ENCODE assay signal across 9 cellular contexts in the genomic region with DNA sequence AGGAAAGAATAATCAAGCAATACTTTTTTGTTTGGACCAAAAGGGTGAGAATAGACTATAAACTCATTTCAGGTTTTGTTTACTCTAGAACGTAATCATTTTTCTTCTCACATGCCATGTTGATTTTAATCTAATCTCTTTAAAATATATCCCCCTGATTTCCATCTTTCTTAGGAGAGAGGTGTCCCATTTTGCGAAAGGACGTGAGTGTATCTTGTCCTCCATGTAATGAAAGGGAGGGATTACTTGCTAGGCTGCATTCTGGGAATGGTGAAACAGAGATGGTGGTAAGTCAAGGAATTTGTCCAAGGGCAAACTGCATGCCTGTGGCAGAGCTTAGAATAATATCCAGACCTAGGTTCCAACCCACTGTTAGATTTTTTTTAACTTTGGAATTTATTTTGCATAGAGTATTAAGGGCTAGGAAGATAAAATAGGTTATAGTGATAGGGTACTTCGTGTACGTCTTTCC. TPM values are rescaled to one million over a fixed set of nuclear protein-coding genes. Genes with fewer than 3 reads are reported as not detected.
A peak's percentile ranks its signal among the peaks of the same experiment; 100 is the strongest.
DNase-seq lines count a peak whose midpoint lies in the region; ATAC-seq and TF ChIP-seq lines count a peak whose summit lies in the region.
"Had no signal": no experiment of that assay in that cellular context is flagged by ENCODE, and none has a peak within 500 bp of the region (broad histone marks: within the 10 kb centered on the region; RNA-seq: fewer than 3 reads in every experiment).

No MANE protein-coding gene starts in this region.

- intact Hi-C loops in sigmoid colon (cut with DNase I) (loop anchor here (5.0 kb wide), 2 partner anchors 236 to 306 kb away; no protein-coding TSS in a partner anchor), left colon (cut with DNase I, micrococcal nuclease) (no loop called here)

- no peak for TF ChIP-seq POLR2A in sigmoid colon (IDR thresholded peaks at IDR 0.05)

- H3K27ac ChIP-seq in SJSA1 (peak overlapping the region; percentile 93), sigmoid colon (peak overlapping the region; percentile 98 to 100 (median 100))

- TF ChIP-seq CTCF in sigmoid colon (IDR thresholded peaks at IDR 0.05) = no peak

- ATAC-seq in HG02852 (IDR thresholded peaks at IDR 0.05; ENCODE audit: unreplicated experiment) (no peak), left colon (no peak), GM19463 (IDR thresholded peaks at IDR 0.05; ENCODE audit: unreplicated experiment) (no peak), HG03139 (IDR thresholded peaks at IDR 0.05; ENCODE audit: unreplicated experiment) (no peak)

- 72 to 84% methylated on average over 5 of the region's 5 CpGs for WGBS in sigmoid colon, 2 donors

- peaks cover 27% of the 10 kb centered on the region for H3K36me3 ChIP-seq in SJSA1
- H3K36me3 ChIP-seq in sigmoid colon = no peaks in the 10 kb centered on the region

- no peaks in the 10 kb centered on the region for H3K27me3 ChIP-seq in SJSA1 (replicated peaks)
- no peaks in the 10 kb centered on the region for H3K27me3 ChIP-seq in sigmoid colon

- H3K9me3 ChIP-seq in SJSA1 (replicated peaks) = peaks cover 4% of the 10 kb centered on the region; the same call in 1 of the 2 replicates
- no peaks in the 10 kb centered on the region for H3K9me3 ChIP-seq in sigmoid colon

- H3K4me1 ChIP-seq in SJSA1 (replicated peaks) (peaks cover 38% of the 10 kb centered on the region), sigmoid colon (peaks cover 0 to 29% (median 24%) of the 10 kb centered on the region in 4 donors)

- TF ChIP-seq EP300 in sigmoid colon (IDR thresholded peaks at IDR 0.05) = no peak

- DNase-seq in EH (ENCODE audit: low read depth) = peak; percentile 94
- DNase-seq in SJSA1 (ENCODE audit: low read depth in 1 of 2, low spot score in 2 of 2) = peak; percentile 94 to 99
- DNase-seq in fibroblast of gingiva (ENCODE audit: low read depth) = peak; percentile 89
- DNase-seq in sigmoid colon = no peak
- DNase-seq in left colon = no peak
- DNase-seq: NCI-H1694 had no signal

- H3K4me3 ChIP-seq in SJSA1 (peak overlapping the region; percentile 98), sigmoid colon (no peak overlapping the region)

RNA-seq across cellular contexts. Expression of a gene that starts 1.8 kb away (rescaled TPM):
- total RNA-seq in SJSA1 (2014; rRNA removed; shearing (Covaris generic)) = 208 and 225 TPM in 2 replicates
- 100 to 1,000 TPM; 141 to 179 (median 150) TPM for total RNA-seq in sigmoid colon
- polyA plus RNA-seq in sigmoid colon = 10 to 100 TPM; 41.4 to 73.0 (median 44.9) TPM
- 100 to 1,000 TPM; 116 to 121 TPM for total RNA-seq in left colon

Comparison
In these comparisons a context has a peak if more than half of its experiments do, and no peak if none do; other contexts are left out.
1. DNase-seq: peak in EH (single experiment), SJSA1 (2 of 2) and fibroblast of gingiva (single experiment); none in sigmoid colon (single experiment) and left colon (0 of 2).